In the genomic region with DNA sequence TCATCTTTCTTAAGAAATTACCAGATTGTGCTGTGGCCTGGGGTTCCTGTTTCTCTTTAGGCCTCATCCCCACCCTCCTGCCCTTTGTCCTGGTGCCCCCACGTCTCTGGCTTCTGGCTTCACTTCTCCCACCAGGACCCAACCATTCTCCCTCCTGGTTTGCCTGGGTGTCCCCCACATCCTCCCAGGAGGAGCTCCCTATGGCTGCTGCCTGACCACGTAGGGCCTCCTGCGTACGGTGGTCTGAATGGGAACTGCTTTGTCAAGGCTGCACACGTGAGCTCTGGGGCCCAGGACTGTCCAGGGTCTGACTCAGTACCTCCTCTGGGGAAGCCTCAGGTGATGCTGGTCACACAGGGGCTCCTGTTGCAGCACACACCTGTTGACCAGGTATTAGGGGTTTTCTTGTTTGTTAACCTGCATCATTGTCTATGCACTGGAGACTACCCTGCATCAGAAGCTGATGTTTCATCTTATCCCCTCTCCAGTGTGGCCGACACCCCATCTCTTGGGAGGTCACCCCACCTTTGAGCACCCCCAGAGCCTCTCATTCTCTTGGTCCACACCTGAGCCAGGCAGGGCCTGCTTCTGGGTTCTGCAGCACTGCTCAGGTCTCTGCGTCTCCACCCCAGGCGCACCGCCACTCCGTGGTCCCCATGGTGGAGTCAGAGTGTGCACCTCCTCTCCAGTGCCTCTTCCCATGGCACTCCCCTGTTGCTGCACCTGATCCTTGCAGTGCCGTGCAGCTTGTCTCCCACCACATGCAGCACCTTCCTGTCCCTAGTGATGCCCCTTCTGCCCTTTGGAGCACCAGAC, we compare ENCODE assay signal across 10 cellular contexts.
"Had no signal": no experiment of that assay in that cellular context is flagged by ENCODE, and none has a peak within 500 bp of the region (broad histone marks: within the 10 kb centered on the region; RNA-seq: fewer than 3 reads in every experiment).

No MANE protein-coding gene starts in this region.

- H3K4me1 Mint-ChIP-seq: memory B cell had no signal

- H3K4me3 ChIP-seq: ascending aorta, heart left ventricle, thyroid gland, uterus had no signal

- H3K4me1 ChIP-seq: ascending aorta, thyroid gland, uterus had no signal

- H3K36me3 ChIP-seq: uterus had no signal

- H3K9me3 ChIP-seq: ascending aorta, heart left ventricle, thyroid gland, uterus had no signal

- H3K9me3 Mint-ChIP-seq: memory B cell had no signal

- H3K27me3 Mint-ChIP-seq: memory B cell had no signal

- DNase-seq: activated effector memory CD4-positive, alpha-beta T cell treated with anti-CD3 and anti-CD28 coated beads, Interleukin-2, amount 50 U/mL, for 16 hours; activated T-cell treated with anti-CD3 and anti-CD28 coated beads, Interleukin-2, amount 50 U/mL, for 1 hour; foreskin melanocyte; heart left ventricle; small intestine; T-helper 9 cell; thyroid gland; uterus had no signal

- H3K4me3 Mint-ChIP-seq: memory B cell had no signal

- H3K27ac Mint-ChIP-seq: memory B cell had no signal
